Comparison of ENCODE assay signal across 1 cellular context in genomic region chr15:30991301-30992072, GRCh38.
TF ChIP-seq lines count a peak whose summit lies in the region.

Gene MTMR10, minus strand, starts transcription at chr15:30991628. Its CDS starts 122 bp downstream, at chr15:30991506.

TF ChIP-seq in IMR-90, 13 proteins besides CTCF, POLR2A, EP300 and RAD21 (continued from another document):
- no peak for TF ChIP-seq NFE2L2 (IDR thresholded peaks at IDR 0.05; ENCODE audit: low read depth, low read length)
- TF ChIP-seq RFX5 (IDR thresholded peaks at IDR 0.05; ENCODE audit: low read depth, low read length): no peak
- no peak for TF ChIP-seq RCOR1 (IDR thresholded peaks at IDR 0.05; ENCODE audit: insufficient replicate concordance, low read length)
